In genomic region chr1:154222518-154222917, GRCh38 we compare ENCODE assay signal across 1 cellular context.
TF ChIP-seq lines count a peak whose summit lies in the region.

No MANE protein-coding gene starts in this region.

TF ChIP-seq in GM23338, 12 proteins besides CTCF, POLR2A, EP300 and RAD21 (continued from another document):
- TF ChIP-seq REST (IDR thresholded peaks at IDR 0.05; ENCODE audit: unreplicated experiment) = no peak
- TF ChIP-seq, protein P1, sequence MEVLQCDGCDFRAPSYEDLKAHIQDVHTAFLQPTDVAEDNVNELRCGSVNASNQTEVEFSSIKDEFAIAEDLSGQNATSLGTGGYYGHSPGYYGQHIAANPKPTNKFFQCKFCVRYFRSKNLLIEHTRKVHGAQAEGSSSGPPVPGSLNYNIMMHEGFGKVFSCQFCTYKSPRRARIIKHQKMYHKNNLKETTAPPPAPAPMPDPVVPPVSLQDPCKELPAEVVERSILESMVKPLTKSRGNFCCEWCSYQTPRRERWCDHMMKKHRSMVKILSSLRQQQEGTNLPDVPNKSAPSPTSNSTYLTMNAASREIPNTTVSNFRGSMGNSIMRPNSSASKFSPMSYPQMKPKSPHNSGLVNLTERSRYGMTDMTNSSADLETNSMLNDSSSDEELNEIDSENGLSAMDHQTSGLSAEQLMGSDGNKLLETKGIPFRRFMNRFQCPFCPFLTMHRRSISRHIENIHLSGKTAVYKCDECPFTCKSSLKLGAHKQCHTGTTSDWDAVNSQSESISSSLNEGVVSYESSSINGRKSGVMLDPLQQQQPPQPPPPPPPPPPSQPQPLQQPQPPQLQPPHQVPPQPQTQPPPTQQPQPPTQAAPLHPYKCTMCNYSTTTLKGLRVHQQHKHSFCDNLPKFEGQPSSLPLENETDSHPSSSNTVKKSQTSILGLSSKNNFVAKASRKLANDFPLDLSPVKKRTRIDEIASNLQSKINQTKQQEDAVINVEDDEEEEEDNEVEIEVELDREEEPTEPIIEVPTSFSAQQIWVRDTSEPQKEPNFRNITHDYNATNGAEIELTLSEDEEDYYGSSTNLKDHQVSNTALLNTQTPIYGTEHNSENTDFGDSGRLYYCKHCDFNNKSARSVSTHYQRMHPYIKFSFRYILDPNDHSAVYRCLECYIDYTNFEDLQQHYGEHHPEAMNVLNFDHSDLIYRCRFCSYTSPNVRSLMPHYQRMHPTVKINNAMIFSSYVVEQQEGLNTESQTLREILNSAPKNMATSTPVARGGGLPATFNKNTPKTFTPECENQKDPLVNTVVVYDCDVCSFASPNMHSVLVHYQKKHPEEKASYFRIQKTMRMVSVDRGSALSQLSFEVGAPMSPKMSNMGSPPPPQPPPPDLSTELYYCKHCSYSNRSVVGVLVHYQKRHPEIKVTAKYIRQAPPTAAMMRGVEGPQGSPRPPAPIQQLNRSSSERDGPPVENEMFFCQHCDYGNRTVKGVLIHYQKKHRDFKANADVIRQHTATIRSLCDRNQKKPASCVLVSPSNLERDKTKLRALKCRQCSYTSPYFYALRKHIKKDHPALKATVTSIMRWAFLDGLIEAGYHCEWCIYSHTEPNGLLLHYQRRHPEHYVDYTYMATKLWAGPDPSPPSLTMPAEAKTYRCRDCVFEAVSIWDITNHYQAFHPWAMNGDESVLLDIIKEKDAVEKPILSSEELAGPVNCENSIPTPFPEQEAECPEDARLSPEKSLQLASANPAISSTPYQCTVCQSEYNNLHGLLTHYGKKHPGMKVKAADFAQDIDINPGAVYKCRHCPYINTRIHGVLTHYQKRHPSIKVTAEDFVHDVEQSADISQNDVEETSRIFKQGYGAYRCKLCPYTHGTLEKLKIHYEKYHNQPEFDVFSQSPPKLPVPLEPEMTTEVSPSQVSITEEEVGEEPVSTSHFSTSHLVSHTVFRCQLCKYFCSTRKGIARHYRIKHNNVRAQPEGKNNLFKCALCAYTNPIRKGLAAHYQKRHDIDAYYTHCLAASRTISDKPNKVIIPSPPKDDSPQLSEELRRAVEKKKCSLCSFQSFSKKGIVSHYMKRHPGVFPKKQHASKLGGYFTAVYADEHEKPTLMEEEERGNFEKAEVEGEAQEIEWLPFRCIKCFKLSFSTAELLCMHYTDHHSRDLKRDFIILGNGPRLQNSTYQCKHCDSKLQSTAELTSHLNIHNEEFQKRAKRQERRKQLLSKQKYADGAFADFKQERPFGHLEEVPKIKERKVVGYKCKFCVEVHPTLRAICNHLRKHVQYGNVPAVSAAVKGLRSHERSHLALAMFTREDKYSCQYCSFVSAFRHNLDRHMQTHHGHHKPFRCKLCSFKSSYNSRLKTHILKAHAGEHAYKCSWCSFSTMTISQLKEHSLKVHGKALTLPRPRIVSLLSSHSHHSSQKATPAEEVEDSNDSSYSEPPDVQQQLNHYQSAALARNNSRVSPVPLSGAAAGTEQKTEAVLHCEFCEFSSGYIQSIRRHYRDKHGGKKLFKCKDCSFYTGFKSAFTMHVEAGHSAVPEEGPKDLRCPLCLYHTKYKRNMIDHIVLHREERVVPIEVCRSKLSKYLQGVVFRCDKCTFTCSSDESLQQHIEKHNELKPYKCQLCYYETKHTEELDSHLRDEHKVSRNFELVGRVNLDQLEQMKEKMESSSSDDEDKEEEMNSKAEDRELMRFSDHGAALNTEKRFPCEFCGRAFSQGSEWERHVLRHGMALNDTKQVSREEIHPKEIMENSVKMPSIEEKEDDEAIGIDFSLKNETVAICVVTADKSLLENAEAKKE (CRISPR knock-in tag; IDR thresholded peaks at IDR 0.05) = no peak
- TF ChIP-seq STAT1 (IDR thresholded peaks at IDR 0.05; ENCODE audit: unreplicated experiment) = no peak
- TF ChIP-seq NANOG (IDR thresholded peaks at IDR 0.05; ENCODE audit: borderline replicate concordance) = no peak
- TF ChIP-seq CREB1 (CRISPR knock-in tag; IDR thresholded peaks at IDR 0.05; ENCODE audit: low read depth) = no peak
- no peak for TF ChIP-seq EZH2 (IDR thresholded peaks at IDR 0.05; ENCODE audit: low read depth, unreplicated experiment)
- TF ChIP-seq JUNB (IDR thresholded peaks at IDR 0.05; ENCODE audit: unreplicated experiment) = no peak
- no peak for TF ChIP-seq EZH2phosphoT487 (IDR thresholded peaks at IDR 0.05; ENCODE audit: unreplicated experiment)
TF ChIP-seq in GM23338: peak in this region for 0.
